2 cellular contexts compared by ENCODE assay signal in the genomic region with DNA sequence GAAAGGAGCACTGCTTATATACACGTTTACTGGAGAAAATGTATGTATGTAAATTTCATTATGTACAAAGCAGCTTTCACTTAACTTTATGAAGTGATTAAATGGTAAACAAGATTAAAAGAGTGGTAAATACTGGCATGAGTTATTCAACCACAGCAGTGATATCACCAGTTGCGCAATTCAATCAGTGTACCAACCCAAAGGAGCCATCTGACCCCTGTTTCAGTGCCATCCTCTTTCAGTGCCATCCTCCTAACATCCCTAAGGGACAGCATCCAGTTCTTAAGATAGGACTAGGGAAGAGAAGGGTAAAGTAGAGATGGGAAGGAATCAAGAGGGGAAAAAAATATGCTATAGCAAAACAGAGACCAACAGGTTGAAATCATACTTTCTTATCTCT.
TF ChIP-seq lines count a peak whose summit lies in the region.

No MANE protein-coding gene starts in this region.

TF ChIP-seq in A549, 52 proteins besides CTCF, POLR2A, EP300 and RAD21:
- TF ChIP-seq CEBPB (IDR thresholded peaks at IDR 0.05) = peak; percentile 75 to 83; a peak in 3 of 4 replicates
- no peak for TF ChIP-seq NR3C1 (IDR thresholded peaks at IDR 0.05)
- no peak for TF ChIP-seq NFE2L2 (conservative IDR thresholded peaks at IDR 0.05; ENCODE audit: low read length)
- TF ChIP-seq, protein P1, sequence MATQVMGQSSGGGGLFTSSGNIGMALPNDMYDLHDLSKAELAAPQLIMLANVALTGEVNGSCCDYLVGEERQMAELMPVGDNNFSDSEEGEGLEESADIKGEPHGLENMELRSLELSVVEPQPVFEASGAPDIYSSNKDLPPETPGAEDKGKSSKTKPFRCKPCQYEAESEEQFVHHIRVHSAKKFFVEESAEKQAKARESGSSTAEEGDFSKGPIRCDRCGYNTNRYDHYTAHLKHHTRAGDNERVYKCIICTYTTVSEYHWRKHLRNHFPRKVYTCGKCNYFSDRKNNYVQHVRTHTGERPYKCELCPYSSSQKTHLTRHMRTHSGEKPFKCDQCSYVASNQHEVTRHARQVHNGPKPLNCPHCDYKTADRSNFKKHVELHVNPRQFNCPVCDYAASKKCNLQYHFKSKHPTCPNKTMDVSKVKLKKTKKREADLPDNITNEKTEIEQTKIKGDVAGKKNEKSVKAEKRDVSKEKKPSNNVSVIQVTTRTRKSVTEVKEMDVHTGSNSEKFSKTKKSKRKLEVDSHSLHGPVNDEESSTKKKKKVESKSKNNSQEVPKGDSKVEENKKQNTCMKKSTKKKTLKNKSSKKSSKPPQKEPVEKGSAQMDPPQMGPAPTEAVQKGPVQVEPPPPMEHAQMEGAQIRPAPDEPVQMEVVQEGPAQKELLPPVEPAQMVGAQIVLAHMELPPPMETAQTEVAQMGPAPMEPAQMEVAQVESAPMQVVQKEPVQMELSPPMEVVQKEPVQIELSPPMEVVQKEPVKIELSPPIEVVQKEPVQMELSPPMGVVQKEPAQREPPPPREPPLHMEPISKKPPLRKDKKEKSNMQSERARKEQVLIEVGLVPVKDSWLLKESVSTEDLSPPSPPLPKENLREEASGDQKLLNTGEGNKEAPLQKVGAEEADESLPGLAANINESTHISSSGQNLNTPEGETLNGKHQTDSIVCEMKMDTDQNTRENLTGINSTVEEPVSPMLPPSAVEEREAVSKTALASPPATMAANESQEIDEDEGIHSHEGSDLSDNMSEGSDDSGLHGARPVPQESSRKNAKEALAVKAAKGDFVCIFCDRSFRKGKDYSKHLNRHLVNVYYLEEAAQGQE (IDR thresholded peaks at IDR 0.05) = no peak

TF ChIP-seq in liver, 16 proteins besides CTCF, POLR2A, EP300 and RAD21:
- TF ChIP-seq EGR1 (IDR thresholded peaks at IDR 0.05; ENCODE audit: low read depth in 2 of 2) = no peak
- TF ChIP-seq GABPA (IDR thresholded peaks at IDR 0.05 in 1 of 2, conservative IDR thresholded peaks at IDR 0.05 in 1 of 2) = no peak
- TF ChIP-seq, protein P2, sequence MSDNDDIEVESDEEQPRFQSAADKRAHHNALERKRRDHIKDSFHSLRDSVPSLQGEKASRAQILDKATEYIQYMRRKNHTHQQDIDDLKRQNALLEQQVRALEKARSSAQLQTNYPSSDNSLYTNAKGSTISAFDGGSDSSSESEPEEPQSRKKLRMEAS (IDR thresholded peaks at IDR 0.05) = no peak
- TF ChIP-seq NR2F2 (IDR thresholded peaks at IDR 0.05) = no peak
- peak in 1 of 2 donors; percentile 9 for TF ChIP-seq JUND (IDR thresholded peaks at IDR 0.05)
- TF ChIP-seq FOXA1 (IDR thresholded peaks at IDR 0.05) = no peak
- no peak for TF ChIP-seq HNF4G (IDR thresholded peaks at IDR 0.05)
- TF ChIP-seq, protein P3, sequence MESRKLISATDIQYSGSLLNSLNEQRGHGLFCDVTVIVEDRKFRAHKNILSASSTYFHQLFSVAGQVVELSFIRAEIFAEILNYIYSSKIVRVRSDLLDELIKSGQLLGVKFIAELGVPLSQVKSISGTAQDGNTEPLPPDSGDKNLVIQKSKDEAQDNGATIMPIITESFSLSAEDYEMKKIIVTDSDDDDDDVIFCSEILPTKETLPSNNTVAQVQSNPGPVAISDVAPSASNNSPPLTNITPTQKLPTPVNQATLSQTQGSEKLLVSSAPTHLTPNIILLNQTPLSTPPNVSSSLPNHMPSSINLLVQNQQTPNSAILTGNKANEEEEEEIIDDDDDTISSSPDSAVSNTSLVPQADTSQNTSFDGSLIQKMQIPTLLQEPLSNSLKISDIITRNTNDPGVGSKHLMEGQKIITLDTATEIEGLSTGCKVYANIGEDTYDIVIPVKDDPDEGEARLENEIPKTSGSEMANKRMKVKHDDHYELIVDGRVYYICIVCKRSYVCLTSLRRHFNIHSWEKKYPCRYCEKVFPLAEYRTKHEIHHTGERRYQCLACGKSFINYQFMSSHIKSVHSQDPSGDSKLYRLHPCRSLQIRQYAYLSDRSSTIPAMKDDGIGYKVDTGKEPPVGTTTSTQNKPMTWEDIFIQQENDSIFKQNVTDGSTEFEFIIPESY (IDR thresholded peaks at IDR 0.05) = no peak
- TF ChIP-seq YY1 (IDR thresholded peaks at IDR 0.05) = no peak
- peak; percentile 21 for TF ChIP-seq FOXA2 (IDR thresholded peaks at IDR 0.05)
- no peak for TF ChIP-seq TAF1 (conservative IDR thresholded peaks at IDR 0.05)
- TF ChIP-seq HNF4A (conservative IDR thresholded peaks at IDR 0.05) = peak in 1 of 2 donors; percentile 11
- no peak for TF ChIP-seq RXRA (IDR thresholded peaks at IDR 0.05)
- no peak for TF ChIP-seq SP1 (IDR thresholded peaks at IDR 0.05)
- TF ChIP-seq, protein P1 (IDR thresholded peaks at IDR 0.05) = no peak
- TF ChIP-seq, protein P4, sequence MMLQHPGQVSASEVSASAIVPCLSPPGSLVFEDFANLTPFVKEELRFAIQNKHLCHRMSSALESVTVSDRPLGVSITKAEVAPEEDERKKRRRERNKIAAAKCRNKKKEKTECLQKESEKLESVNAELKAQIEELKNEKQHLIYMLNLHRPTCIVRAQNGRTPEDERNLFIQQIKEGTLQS (IDR thresholded peaks at IDR 0.05) = no peak
